In the genomic region with DNA sequence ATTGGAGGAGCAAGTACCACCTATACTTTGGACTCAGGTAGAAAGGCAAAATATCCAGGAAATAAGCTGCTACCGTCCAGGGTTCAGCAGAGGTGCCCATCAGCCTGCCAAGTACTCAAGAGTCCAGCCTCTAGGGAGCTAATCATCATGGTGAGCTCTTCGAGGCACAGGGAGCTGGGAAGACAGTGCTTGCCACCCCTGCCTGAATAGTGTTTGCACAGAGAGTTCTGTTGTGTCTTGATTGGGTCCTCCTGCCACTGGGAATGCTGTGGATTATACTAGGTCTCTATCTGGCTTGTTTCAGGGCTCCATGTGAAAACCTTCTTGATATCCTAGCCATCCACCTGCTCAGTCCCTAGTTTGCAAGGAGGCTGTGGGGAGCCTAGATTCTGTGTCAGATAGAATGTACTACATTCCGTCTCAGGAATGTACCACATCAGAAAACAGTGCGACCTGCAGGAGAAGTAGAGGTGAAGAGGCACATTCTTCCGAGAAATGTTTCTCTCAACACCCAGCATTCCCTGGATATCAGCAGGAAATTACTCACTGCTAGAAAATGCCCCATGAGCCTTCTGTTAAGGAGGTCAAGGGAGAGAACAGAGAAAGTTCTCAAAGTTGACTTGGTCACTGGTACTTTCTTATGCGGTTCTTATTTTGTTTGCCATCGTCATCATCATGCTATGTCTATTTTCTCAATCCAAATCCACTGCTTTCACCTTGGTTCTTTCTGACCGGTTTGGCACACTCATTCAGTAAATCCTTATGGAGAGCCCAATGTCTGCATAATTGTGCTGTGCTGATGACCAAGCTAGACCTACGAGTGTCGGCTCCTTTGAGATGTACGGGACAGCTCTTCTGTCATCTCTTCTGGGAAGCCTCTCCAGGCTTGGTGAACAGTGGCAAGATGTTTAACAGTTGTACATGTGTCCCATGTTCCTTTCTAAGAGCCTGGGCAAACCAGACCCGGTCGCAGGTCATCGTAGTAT, we compare ENCODE assay signal across 1 cellular context.
TF ChIP-seq lines count a peak whose summit lies in the region.

No MANE protein-coding gene starts in this region.

TF ChIP-seq in GM12878, 131 proteins besides CTCF, POLR2A, EP300 and RAD21 (continued from another document):
- TF ChIP-seq, protein P1, sequence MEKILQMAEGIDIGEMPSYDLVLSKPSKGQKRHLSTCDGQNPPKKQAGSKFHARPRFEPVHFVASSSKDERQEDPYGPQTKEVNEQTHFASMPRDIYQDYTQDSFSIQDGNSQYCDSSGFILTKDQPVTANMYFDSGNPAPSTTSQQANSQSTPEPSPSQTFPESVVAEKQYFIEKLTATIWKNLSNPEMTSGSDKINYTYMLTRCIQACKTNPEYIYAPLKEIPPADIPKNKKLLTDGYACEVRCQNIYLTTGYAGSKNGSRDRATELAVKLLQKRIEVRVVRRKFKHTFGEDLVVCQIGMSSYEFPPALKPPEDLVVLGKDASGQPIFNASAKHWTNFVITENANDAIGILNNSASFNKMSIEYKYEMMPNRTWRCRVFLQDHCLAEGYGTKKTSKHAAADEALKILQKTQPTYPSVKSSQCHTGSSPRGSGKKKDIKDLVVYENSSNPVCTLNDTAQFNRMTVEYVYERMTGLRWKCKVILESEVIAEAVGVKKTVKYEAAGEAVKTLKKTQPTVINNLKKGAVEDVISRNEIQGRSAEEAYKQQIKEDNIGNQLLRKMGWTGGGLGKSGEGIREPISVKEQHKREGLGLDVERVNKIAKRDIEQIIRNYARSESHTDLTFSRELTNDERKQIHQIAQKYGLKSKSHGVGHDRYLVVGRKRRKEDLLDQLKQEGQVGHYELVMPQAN (conservative IDR thresholded peaks at IDR 0.05): no peak
- TF ChIP-seq YBX1 (IDR thresholded peaks at IDR 0.05) (no peak), KDM1A (IDR thresholded peaks at IDR 0.05; ENCODE audit: borderline replicate concordance) (no peak), SP1 (IDR thresholded peaks at IDR 0.05; ENCODE audit: low read depth, low read length) (no peak)
